Comparison of ENCODE assay signal across 16 cellular contexts in the genomic region with DNA sequence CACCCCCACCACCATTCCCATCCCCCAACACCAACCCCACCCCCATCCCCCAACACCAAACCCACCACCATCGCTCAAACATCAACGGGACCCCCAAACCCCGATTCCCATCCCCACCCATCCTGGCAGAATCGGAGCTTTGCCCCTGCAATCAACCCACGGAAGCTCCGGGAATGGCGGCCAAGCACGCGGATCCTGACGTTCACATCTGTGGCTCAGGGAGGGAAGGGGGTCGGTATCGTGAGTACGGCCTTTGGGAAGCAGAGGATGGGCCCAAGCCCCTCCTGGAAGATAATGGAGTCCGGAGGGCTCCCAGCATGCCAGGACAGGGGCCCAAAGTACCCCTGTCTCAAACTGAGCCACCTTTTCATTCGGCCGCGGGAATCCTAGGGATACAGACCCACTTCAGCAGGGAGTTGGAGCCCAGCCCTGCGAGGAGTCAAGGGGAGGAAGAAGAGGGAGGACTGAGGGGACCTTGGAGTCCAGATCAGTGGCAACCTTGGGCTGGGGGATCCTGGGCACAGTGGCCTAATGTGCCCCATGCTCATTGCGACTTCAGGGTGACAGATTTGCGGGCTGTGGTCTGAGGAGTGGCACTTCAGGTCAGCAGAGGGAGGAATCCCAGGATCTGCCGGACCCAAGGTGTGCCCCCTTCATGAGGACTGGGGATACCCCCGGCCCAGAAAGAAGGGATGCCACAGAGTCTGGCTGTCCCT. TPM values are rescaled to one million over a fixed set of nuclear protein-coding genes. Genes with fewer than 3 reads are reported as not detected.
"Had no signal": no experiment of that assay in that cellular context is flagged by ENCODE, and none has a peak within 500 bp of the region (broad histone marks: within the 10 kb centered on the region; RNA-seq: fewer than 3 reads in every experiment).

No MANE protein-coding gene starts in this region.

RNA-seq across cellular contexts. Expression of a gene that starts 0.7 kb away (rescaled TPM):
- total RNA-seq: activated CD4-positive, alpha-beta T cell treated with anti-CD3 and anti-CD28 coated beads, Interleukin-2, amount 10 ng/mL, durations not matched to agents 7 days and 5 days; activated CD8-positive, alpha-beta T cell treated with anti-CD3 and anti-CD28 coated beads, Interleukin-2, amount 10 ng/mL, durations not matched to agents 7 days and 5 days; activated naive CD4-positive, alpha-beta T cell treated with anti-CD3 and anti-CD28 coated beads for 36 hours; activated naive CD4-positive, alpha-beta T cell treated with anti-CD3 and anti-CD28 coated beads, Interleukin-2, amount 50 U/mL, for 72 hours; activated T-cell treated with anti-CD3 and anti-CD28 coated beads, Interleukin-2, amount 50 U/mL, for 4 hours; activated T-helper 1 cell treated with anti-CD3 and anti-CD28 coated beads, Interleukin-12 subunit alpha, Interleukin-12 subunit beta, Interleukin-2, Interleukin-4 antibody, amounts not matched to agents 30 ng/mL and 10 ng/mL and 1 ng/mL, durations not matched to agents 14 hours and 24 hours and 36 hours; adrenal gland; body of pancreas; breast epithelium; cardiac septum; MCF 10A; NCI-H460; OCI-LY7; Right ventricle myocardium superior; T-helper 1 cell treated with Interleukin-12 subunit alpha and Interleukin-12 subunit beta and Interleukin-4 antibody, amounts not matched to agents 30 ng/mL and 1 ng/mL, for 36 hours; T-helper 2 cell treated with Interferon-gamma antibody and Interleukin-4, amounts not matched to agents 100 ng/mL and 5 ng/mL, for 36 hours had no signal
- polyA plus RNA-seq: adrenal gland had no signal

RNA-seq across cellular contexts. Expression of a gene that starts 0.8 kb away (rescaled TPM):
- total RNA-seq: activated CD4-positive, alpha-beta T cell treated with anti-CD3 and anti-CD28 coated beads, Interleukin-2, amount 10 ng/mL, durations not matched to agents 7 days and 5 days; activated CD8-positive, alpha-beta T cell treated with anti-CD3 and anti-CD28 coated beads, Interleukin-2, amount 10 ng/mL, durations not matched to agents 7 days and 5 days; activated naive CD4-positive, alpha-beta T cell treated with anti-CD3 and anti-CD28 coated beads for 36 hours; activated naive CD4-positive, alpha-beta T cell treated with anti-CD3 and anti-CD28 coated beads, Interleukin-2, amount 50 U/mL, for 72 hours; activated T-cell treated with anti-CD3 and anti-CD28 coated beads, Interleukin-2, amount 50 U/mL, for 4 hours; activated T-helper 1 cell treated with anti-CD3 and anti-CD28 coated beads, Interleukin-12 subunit alpha, Interleukin-12 subunit beta, Interleukin-2, Interleukin-4 antibody, amounts not matched to agents 30 ng/mL and 10 ng/mL and 1 ng/mL, durations not matched to agents 14 hours and 24 hours and 36 hours; adrenal gland; body of pancreas; breast epithelium; cardiac septum; MCF 10A; NCI-H460; OCI-LY7; Right ventricle myocardium superior; T-helper 1 cell treated with Interleukin-12 subunit alpha and Interleukin-12 subunit beta and Interleukin-4 antibody, amounts not matched to agents 30 ng/mL and 1 ng/mL, for 36 hours; T-helper 2 cell treated with Interferon-gamma antibody and Interleukin-4, amounts not matched to agents 100 ng/mL and 5 ng/mL, for 36 hours had no signal
- polyA plus RNA-seq: adrenal gland had no signal

RNA-seq across cellular contexts. Expression of a gene that starts 19.3 kb away (rescaled TPM):
- total RNA-seq: activated CD4-positive, alpha-beta T cell treated with anti-CD3 and anti-CD28 coated beads, Interleukin-2, amount 10 ng/mL, durations not matched to agents 7 days and 5 days; activated CD8-positive, alpha-beta T cell treated with anti-CD3 and anti-CD28 coated beads, Interleukin-2, amount 10 ng/mL, durations not matched to agents 7 days and 5 days; activated naive CD4-positive, alpha-beta T cell treated with anti-CD3 and anti-CD28 coated beads for 36 hours; activated naive CD4-positive, alpha-beta T cell treated with anti-CD3 and anti-CD28 coated beads, Interleukin-2, amount 50 U/mL, for 72 hours; activated T-cell treated with anti-CD3 and anti-CD28 coated beads, Interleukin-2, amount 50 U/mL, for 4 hours; activated T-helper 1 cell treated with anti-CD3 and anti-CD28 coated beads, Interleukin-12 subunit alpha, Interleukin-12 subunit beta, Interleukin-2, Interleukin-4 antibody, amounts not matched to agents 30 ng/mL and 10 ng/mL and 1 ng/mL, durations not matched to agents 14 hours and 24 hours and 36 hours; adrenal gland; body of pancreas; breast epithelium; cardiac septum; MCF 10A; NCI-H460; OCI-LY7; Right ventricle myocardium superior; T-helper 1 cell treated with Interleukin-12 subunit alpha and Interleukin-12 subunit beta and Interleukin-4 antibody, amounts not matched to agents 30 ng/mL and 1 ng/mL, for 36 hours; T-helper 2 cell treated with Interferon-gamma antibody and Interleukin-4, amounts not matched to agents 100 ng/mL and 5 ng/mL, for 36 hours had no signal
- polyA plus RNA-seq: adrenal gland had no signal

RNA-seq across cellular contexts. Expression of a gene that starts 19.9 kb away (rescaled TPM):
- total RNA-seq: activated CD4-positive, alpha-beta T cell treated with anti-CD3 and anti-CD28 coated beads, Interleukin-2, amount 10 ng/mL, durations not matched to agents 7 days and 5 days; activated CD8-positive, alpha-beta T cell treated with anti-CD3 and anti-CD28 coated beads, Interleukin-2, amount 10 ng/mL, durations not matched to agents 7 days and 5 days; activated naive CD4-positive, alpha-beta T cell treated with anti-CD3 and anti-CD28 coated beads for 36 hours; activated naive CD4-positive, alpha-beta T cell treated with anti-CD3 and anti-CD28 coated beads, Interleukin-2, amount 50 U/mL, for 72 hours; activated T-cell treated with anti-CD3 and anti-CD28 coated beads, Interleukin-2, amount 50 U/mL, for 4 hours; activated T-helper 1 cell treated with anti-CD3 and anti-CD28 coated beads, Interleukin-12 subunit alpha, Interleukin-12 subunit beta, Interleukin-2, Interleukin-4 antibody, amounts not matched to agents 30 ng/mL and 10 ng/mL and 1 ng/mL, durations not matched to agents 14 hours and 24 hours and 36 hours; adrenal gland; body of pancreas; breast epithelium; cardiac septum; MCF 10A; NCI-H460; OCI-LY7; Right ventricle myocardium superior; T-helper 1 cell treated with Interleukin-12 subunit alpha and Interleukin-12 subunit beta and Interleukin-4 antibody, amounts not matched to agents 30 ng/mL and 1 ng/mL, for 36 hours; T-helper 2 cell treated with Interferon-gamma antibody and Interleukin-4, amounts not matched to agents 100 ng/mL and 5 ng/mL, for 36 hours had no signal
- polyA plus RNA-seq: adrenal gland had no signal

RNA-seq across cellular contexts. Expression of a gene that starts 24.7 kb away (rescaled TPM):
- total RNA-seq: activated CD8-positive, alpha-beta T cell treated with anti-CD3 and anti-CD28 coated beads, Interleukin-2, amount 10 ng/mL, durations not matched to agents 7 days and 5 days; activated naive CD4-positive, alpha-beta T cell treated with anti-CD3 and anti-CD28 coated beads, Interleukin-2, amount 50 U/mL, for 72 hours; activated T-cell treated with anti-CD3 and anti-CD28 coated beads, Interleukin-2, amount 50 U/mL, for 4 hours; adrenal gland; body of pancreas; breast epithelium; cardiac septum; MCF 10A; NCI-H460; OCI-LY7; Right ventricle myocardium superior; T-helper 2 cell treated with Interferon-gamma antibody and Interleukin-4, amounts not matched to agents 100 ng/mL and 5 ng/mL, for 36 hours had no signal
- polyA plus RNA-seq: adrenal gland had no signal
